In the genomic region with DNA sequence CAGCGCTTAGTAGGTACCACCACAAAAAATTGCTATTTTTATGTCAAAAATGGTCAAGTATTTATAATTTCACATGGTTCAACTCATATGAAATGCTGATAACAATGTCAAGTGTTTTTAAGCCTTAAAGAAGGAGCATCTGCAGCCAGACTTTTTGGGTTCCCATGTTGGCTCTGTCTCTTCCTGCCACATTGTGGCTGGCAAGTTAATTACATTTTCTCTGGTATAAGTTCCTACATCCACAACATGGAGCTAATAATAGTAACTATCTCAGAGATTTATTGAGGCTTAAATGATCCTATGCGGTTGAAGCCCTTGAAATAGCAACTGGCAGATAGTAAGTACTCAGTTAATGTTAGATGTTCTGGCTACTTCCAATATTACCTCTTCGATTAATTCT, we compare ENCODE assay signal across 1 cellular context.
TF ChIP-seq lines count a peak whose summit lies in the region.

No MANE protein-coding gene starts in this region.

TF ChIP-seq in H1, 55 proteins besides CTCF, POLR2A, EP300 and RAD21:
- TF ChIP-seq KDM1A (IDR thresholded peaks at IDR 0.05; ENCODE audit: borderline replicate concordance, low read length) (no peak), SP4 (IDR thresholded peaks at IDR 0.05; ENCODE audit: low read length) (no peak), MAFK (IDR thresholded peaks at IDR 0.05; ENCODE audit: low read depth, low read length) (no peak), SIN3A (conservative IDR thresholded peaks at IDR 0.05 in 1 of 2, IDR thresholded peaks at IDR 0.05 in 1 of 2; ENCODE audit: low read depth in 1 of 2, low read length in 2 of 2) (no peak), CBX5 (IDR thresholded peaks at IDR 0.05; ENCODE audit: low read depth, low read length) (no peak), BRCA1 (IDR thresholded peaks at IDR 0.05; ENCODE audit: low read depth, low read length) (no peak), JUND (IDR thresholded peaks at IDR 0.05; ENCODE audit: low read length) (no peak), CBX8 (IDR thresholded peaks at IDR 0.05; ENCODE audit: borderline replicate concordance, low read depth, low read length) (no peak), JUN (IDR thresholded peaks at IDR 0.05; ENCODE audit: low read depth, low read length) (no peak), SP2 (IDR thresholded peaks at IDR 0.05; ENCODE audit: low read length) (no peak), BCL11A (IDR thresholded peaks at IDR 0.05; ENCODE audit: low read depth in 2 of 2, low read length in 2 of 2) (no peak)
- TF ChIP-seq, protein P1, sequence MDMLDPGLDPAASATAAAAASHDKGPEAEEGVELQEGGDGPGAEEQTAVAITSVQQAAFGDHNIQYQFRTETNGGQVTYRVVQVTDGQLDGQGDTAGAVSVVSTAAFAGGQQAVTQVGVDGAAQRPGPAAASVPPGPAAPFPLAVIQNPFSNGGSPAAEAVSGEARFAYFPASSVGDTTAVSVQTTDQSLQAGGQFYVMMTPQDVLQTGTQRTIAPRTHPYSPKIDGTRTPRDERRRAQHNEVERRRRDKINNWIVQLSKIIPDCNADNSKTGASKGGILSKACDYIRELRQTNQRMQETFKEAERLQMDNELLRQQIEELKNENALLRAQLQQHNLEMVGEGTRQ (IDR thresholded peaks at IDR 0.05; ENCODE audit: low read length) = no peak
- TF ChIP-seq, protein P2, sequence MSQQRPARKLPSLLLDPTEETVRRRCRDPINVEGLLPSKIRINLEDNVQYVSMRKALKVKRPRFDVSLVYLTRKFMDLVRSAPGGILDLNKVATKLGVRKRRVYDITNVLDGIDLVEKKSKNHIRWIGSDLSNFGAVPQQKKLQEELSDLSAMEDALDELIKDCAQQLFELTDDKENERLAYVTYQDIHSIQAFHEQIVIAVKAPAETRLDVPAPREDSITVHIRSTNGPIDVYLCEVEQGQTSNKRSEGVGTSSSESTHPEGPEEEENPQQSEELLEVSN (IDR thresholded peaks at IDR 0.05) = no peak
